Comparison of ENCODE assay signal across 10 cellular contexts in the genomic region with DNA sequence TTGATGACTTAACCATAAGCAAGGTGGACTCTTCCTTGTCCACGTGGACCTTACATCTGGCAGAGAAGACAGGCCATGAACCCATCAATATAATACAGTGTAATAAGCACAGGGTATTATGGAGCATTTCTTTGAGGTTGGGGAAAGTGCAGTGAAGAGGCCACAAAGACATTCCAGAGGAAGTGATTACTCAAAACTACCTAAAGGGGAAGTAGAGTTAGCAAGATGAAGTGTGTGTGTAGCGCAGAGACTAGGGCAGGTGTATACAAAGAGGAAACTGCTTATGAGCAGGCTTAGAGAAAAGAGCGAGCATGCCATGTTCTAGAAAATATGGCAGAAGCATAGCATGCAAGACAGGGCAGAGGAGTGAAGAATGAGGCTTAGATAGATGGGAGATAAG. TPM values are rescaled to one million over a fixed set of nuclear protein-coding genes. Genes with fewer than 3 reads are reported as not detected.
A peak's percentile ranks its signal among the peaks of the same experiment; 100 is the strongest.
DNase-seq lines count a peak whose midpoint lies in the region; ATAC-seq and TF ChIP-seq lines count a peak whose summit lies in the region.
"Had no signal": no experiment of that assay in that cellular context is flagged by ENCODE, and none has a peak within 500 bp of the region (broad histone marks: within the 10 kb centered on the region; RNA-seq: fewer than 3 reads in every experiment).

No MANE protein-coding gene starts in this region.

- no peak overlapping the region for H3K4me3 Mint-ChIP-seq in activated CD4-positive, alpha-beta T cell treated with anti-CD3 and anti-CD28 coated beads for 36 hours
- no peak overlapping the region for H3K4me3 Mint-ChIP-seq in activated T-helper 1 cell treated with anti-CD3 and anti-CD28 coated beads, Interleukin-12 subunit alpha, Interleukin-12 subunit beta, Interleukin-2, Interleukin-4 antibody, amounts not matched to agents 30 ng/mL and 10 ng/mL and 1 ng/mL, durations not matched to agents 14 hours and 24 hours and 36 hours

- intact Hi-C loops in activated CD4-positive, alpha-beta T cell treated with anti-CD3 and anti-CD28 coated beads for 36 hours (cut with DNase I, micrococcal nuclease), result no loop called here
- intact Hi-C loops in activated T-helper 1 cell treated with anti-CD3 and anti-CD28 coated beads, Interleukin-12 subunit alpha, Interleukin-12 subunit beta, Interleukin-2, Interleukin-4 antibody, amounts not matched to agents 30 ng/mL and 10 ng/mL and 1 ng/mL, durations not matched to agents 14 hours and 24 hours and 36 hours (cut with micrococcal nuclease), result loop anchor here (1.0 to 5.0 kb wide), 2 partner anchors 22 to 69 kb away; no protein-coding TSS in a partner anchor

- no peaks in the 10 kb centered on the region; the same call in 1 of the 2 replicates for H3F3A ChIP-seq in MM.1S (ENCODE audit: insufficient read depth, low read length)

- no peaks in the 10 kb centered on the region for H3K36me3 ChIP-seq in MM.1S (replicated peaks; ENCODE audit: insufficient read depth, low read length)
- no peaks in the 10 kb centered on the region for H3K36me3 ChIP-seq in neutrophil

- no peak overlapping the region for H3K27ac ChIP-seq in MM.1S (ENCODE audit: low read length)
- H3K27ac ChIP-seq in neutrophil, result peak overlapping the region; percentile 57

- CTCF ChIA-PET in activated CD4-positive, alpha-beta T cell treated with anti-CD3 and anti-CD28 coated beads for 36 hours (lab: Charles Lee), result interaction anchor here (0.6 kb wide), 1 partner anchor 13 kb away, joined by 4 read pairs; no protein-coding TSS in a partner anchor

- H3K27me3 ChIP-seq in MM.1S (replicated peaks; ENCODE audit: insufficient read depth, low read length) (no peaks in the 10 kb centered on the region), neutrophil (peaks cover 10% of the 10 kb centered on the region)

- H3K9me3 Mint-ChIP-seq in activated CD4-positive, alpha-beta T cell treated with anti-CD3 and anti-CD28 coated beads for 36 hours (ENCODE audit: low read depth), result no peaks in the 10 kb centered on the region
- H3K9me3 Mint-ChIP-seq in activated T-helper 1 cell treated with anti-CD3 and anti-CD28 coated beads, Interleukin-12 subunit alpha, Interleukin-12 subunit beta, Interleukin-2, Interleukin-4 antibody, amounts not matched to agents 30 ng/mL and 10 ng/mL and 1 ng/mL, durations not matched to agents 14 hours and 24 hours and 36 hours, result no peaks in the 10 kb centered on the region

- H3K4me3 ChIP-seq in MM.1S (ENCODE audit: low read length) (no peak overlapping the region), neutrophil (ENCODE audit: low read depth in 1 of 2, low read length in 1 of 2) (no peak overlapping the region)

- no peak overlapping the region for H3K27ac Mint-ChIP-seq in activated CD4-positive, alpha-beta T cell treated with anti-CD3 and anti-CD28 coated beads for 36 hours
- H3K27ac Mint-ChIP-seq in activated T-helper 1 cell treated with anti-CD3 and anti-CD28 coated beads, Interleukin-12 subunit alpha, Interleukin-12 subunit beta, Interleukin-2, Interleukin-4 antibody, amounts not matched to agents 30 ng/mL and 10 ng/mL and 1 ng/mL, durations not matched to agents 14 hours and 24 hours and 36 hours, result no peak overlapping the region

- no peaks in the 10 kb centered on the region for H3K9me2 ChIP-seq in MM.1S (replicated peaks; ENCODE audit: insufficient read depth, low read length)

- peaks cover 13% of the 10 kb centered on the region for H3K27me3 Mint-ChIP-seq in activated CD4-positive, alpha-beta T cell treated with anti-CD3 and anti-CD28 coated beads for 36 hours
- peaks cover 44% of the 10 kb centered on the region for H3K27me3 Mint-ChIP-seq in activated T-helper 1 cell treated with anti-CD3 and anti-CD28 coated beads, Interleukin-12 subunit alpha, Interleukin-12 subunit beta, Interleukin-2, Interleukin-4 antibody, amounts not matched to agents 30 ng/mL and 10 ng/mL and 1 ng/mL, durations not matched to agents 14 hours and 24 hours and 36 hours (ENCODE audit: insufficient read depth)

- no peak overlapping the region for H3K9ac ChIP-seq in MM.1S (ENCODE audit: low read length)

- H3K9me3 ChIP-seq in MM.1S (replicated peaks; ENCODE audit: insufficient read depth, low read length) (no peaks in the 10 kb centered on the region), neutrophil (no peaks in the 10 kb centered on the region)

- H3K79me2 ChIP-seq in MM.1S (ENCODE audit: low read length), result no peaks in the 10 kb centered on the region

- POLR2A ChIA-PET in activated CD4-positive, alpha-beta T cell treated with anti-CD3 and anti-CD28 coated beads for 36 hours (lab: Charles Lee), result no interaction called here

- no peak for DNase-seq in activated CD4-positive, alpha-beta T cell treated with anti-CD3 and anti-CD28 coated beads for 36 hours
- no peak for DNase-seq in activated CD4-positive, alpha-beta T cell treated with anti-CD3 and anti-CD28 coated beads for 48 hours
- peak; percentile 30 for DNase-seq in MM.1S
- DNase-seq in NCI-H2171 (lab: John Stamatoyannopoulos, UW), result no peak
- DNase-seq in activated T-helper 1 cell treated with anti-CD3 and anti-CD28 coated beads, Interleukin-12 subunit alpha, Interleukin-12 subunit beta, Interleukin-2, Interleukin-4 antibody, amounts not matched to agents 30 ng/mL and 10 ng/mL and 1 ng/mL, durations not matched to agents 14 hours and 24 hours and 36 hours (ENCODE audit: low spot score), result no peak
- no peak for DNase-seq in DMS153 treated with DMSO at 0.1 percent for 48 hours (lab: John Stamatoyannopoulos, UW; ENCODE audit: unreplicated experiment)
- DNase-seq: anterior cingulate cortex, HCEC 1CT had no signal

- H4K20me1 ChIP-seq in MM.1S (ENCODE audit: insufficient read depth, low read length), result no peaks in the 10 kb centered on the region

- peak; percentile 74 for ATAC-seq in activated CD4-positive, alpha-beta T cell treated with anti-CD3 and anti-CD28 coated beads for 36 hours
- peak; percentile 96 for ATAC-seq in HG02763 (IDR thresholded peaks at IDR 0.05; ENCODE audit: unreplicated experiment)

- H3K4me1 Mint-ChIP-seq in activated CD4-positive, alpha-beta T cell treated with anti-CD3 and anti-CD28 coated beads for 36 hours, result peaks cover 7% of the 10 kb centered on the region
- H3K4me1 Mint-ChIP-seq in activated T-helper 1 cell treated with anti-CD3 and anti-CD28 coated beads, Interleukin-12 subunit alpha, Interleukin-12 subunit beta, Interleukin-2, Interleukin-4 antibody, amounts not matched to agents 30 ng/mL and 10 ng/mL and 1 ng/mL, durations not matched to agents 14 hours and 24 hours and 36 hours (ENCODE audit: low read depth), result peaks cover 20% of the 10 kb centered on the region

- TF ChIP-seq CTCF in MM.1S (IDR thresholded peaks at IDR 0.05; ENCODE audit: low read length), result no peak
- no peak for TF ChIP-seq CTCF in neutrophil (IDR thresholded peaks at IDR 0.05)

- H3K4me2 ChIP-seq in MM.1S (ENCODE audit: low read depth, low read length), result peak overlapping the region; percentile 22; the same call in 1 of the 2 replicates

- H3K36me3 Mint-ChIP-seq in activated CD4-positive, alpha-beta T cell treated with anti-CD3 and anti-CD28 coated beads for 36 hours (ENCODE audit: low read depth), result no peaks in the 10 kb centered on the region
- peaks cover 1% of the 10 kb centered on the region for H3K36me3 Mint-ChIP-seq in activated T-helper 1 cell treated with anti-CD3 and anti-CD28 coated beads, Interleukin-12 subunit alpha, Interleukin-12 subunit beta, Interleukin-2, Interleukin-4 antibody, amounts not matched to agents 30 ng/mL and 10 ng/mL and 1 ng/mL, durations not matched to agents 14 hours and 24 hours and 36 hours (ENCODE audit: low read depth)

- H3K4me1 ChIP-seq in MM.1S (ENCODE audit: low read length) (peaks cover 12% of the 10 kb centered on the region), neutrophil (ENCODE audit: control insufficient read depth in 1 of 2, insufficient read depth in 1 of 2, low read depth in 1 of 2, low read length in 1 of 2) (peaks cover 13% of the 10 kb centered on the region in 2 experiments)

- no peak overlapping the region for H2AFZ ChIP-seq in MM.1S (ENCODE audit: low read length)

RNA-seq across cellular contexts. Expression of a gene that starts 17.9 kb away (rescaled TPM):
- total RNA-seq in activated CD4-positive, alpha-beta T cell treated with anti-CD3 and anti-CD28 coated beads for 36 hours, result not detected
- not detected in 2 replicates for total RNA-seq in activated T-helper 1 cell treated with anti-CD3 and anti-CD28 coated beads, Interleukin-12 subunit alpha, Interleukin-12 subunit beta, Interleukin-2, Interleukin-4 antibody, amounts not matched to agents 30 ng/mL and 10 ng/mL and 1 ng/mL, durations not matched to agents 14 hours and 24 hours and 36 hours
